Comparison of ENCODE assay signal across 15 cellular contexts in genomic region chr5:92942762-92943161, GRCh38.
A peak's percentile ranks its signal among the peaks of the same experiment; 100 is the strongest.
DNase-seq lines count a peak whose midpoint lies in the region; ATAC-seq and TF ChIP-seq lines count a peak whose summit lies in the region.
"Had no signal": no experiment of that assay in that cellular context is flagged by ENCODE, and none has a peak within 500 bp of the region (broad histone marks: within the 10 kb centered on the region; RNA-seq: fewer than 3 reads in every experiment).

No MANE protein-coding gene starts in this region.

- no peaks in the 10 kb centered on the region for H3K27me3 ChIP-seq in Panc1 (ENCODE audit: control insufficient read depth, insufficient read depth, low read length)

- H3K4me3 ChIP-seq in Panc1 (ENCODE audit: low read depth in 2 of 2, low read length in 2 of 2): no peak overlapping the region

- no TSS peak for BruUV-seq in Panc1 (replicated peaks; lab: Mats Ljungman, UMichigan)

- POLR2A ChIA-PET in Panc1 (lab: Charles Lee): no interaction called here

- H3K4me3 Mint-ChIP-seq in T-helper 17 cell: no peak overlapping the region
- H3K4me3 Mint-ChIP-seq: B cell; CD4-positive, alpha-beta T cell had no signal

- no peaks in the 10 kb centered on the region for H3K36me3 Mint-ChIP-seq in T-helper 17 cell (ENCODE audit: low read depth)

- H3K27me3 Mint-ChIP-seq in T-helper 17 cell: no peaks in the 10 kb centered on the region
- H3K27me3 Mint-ChIP-seq: B cell; CD4-positive, alpha-beta T cell had no signal

- ATAC-seq in Panc1 (peak; percentile 66), T-helper 17 cell (no peak)

- H3K4me1 ChIP-seq in Panc1 (ENCODE audit: control insufficient read depth, insufficient read depth, low read length): peaks cover 23% of the 10 kb centered on the region; the same call in 1 of the 2 replicates

- H3K27ac ChIP-seq in Panc1 (ENCODE audit: low read length): peak overlapping the region; percentile 78

- H3K27ac Mint-ChIP-seq in T-helper 17 cell: no peak overlapping the region
- H3K27ac Mint-ChIP-seq: B cell; CD4-positive, alpha-beta T cell had no signal

- CTCF ChIA-PET in Panc1 (lab: Charles Lee): no interaction called here

- peak; percentile 18 for DNase-seq in NCI-H748 (lab: John Stamatoyannopoulos, UW; ENCODE audit: unreplicated experiment)
- DNase-seq in NCI-H748 treated with DMSO at 0.1 percent for 48 hours (lab: John Stamatoyannopoulos, UW): no peak
- peak; percentile 23 for DNase-seq in HuH-7 (ENCODE audit: low spot score)
- no peak for DNase-seq in Panc1 (ENCODE audit: low read depth, low spot score)
- DNase-seq in T-helper 17 cell: no peak
- DNase-seq in NCI-H2171 treated with DMSO at 0.1 percent for 48 hours (lab: John Stamatoyannopoulos, UW): no peak
- no peak for DNase-seq in T-helper 9 cell
- DNase-seq: C1 segment of cervical spinal cord; CD4-positive, alpha-beta T cell; DND-41; GDM1; HCEC 1CT; IMR-90; KBM-7 had no signal

- no peaks in the 10 kb centered on the region for H3K4me1 Mint-ChIP-seq in T-helper 17 cell
- H3K4me1 Mint-ChIP-seq: B cell had no signal

- no peak for TF ChIP-seq CTCF in Panc1 (IDR thresholded peaks at IDR 0.05)

- intact Hi-C loops in Panc1 (cut with micrococcal nuclease; ENCODE audit: unreplicated experiment): no loop called here

- in situ Hi-C loops in Panc1 (cut with HindIII; ENCODE audit: low pct_unique_long_range_greater_than_20kb, low sequenced_read_pairs): no loop called here

- H3K36me3 ChIP-seq in Panc1 (ENCODE audit: control insufficient read depth, insufficient read depth, low read length): no peaks in the 10 kb centered on the region

- no peaks in the 10 kb centered on the region; the same call in 1 of the 2 replicates for H3K9me3 ChIP-seq in Panc1 (ENCODE audit: control insufficient read depth, insufficient read depth, low read depth, low read length)
- H3K9me3 ChIP-seq in T-helper 17 cell (ENCODE audit: control insufficient read depth, low read length, poor library complexity, severe bottlenecking): no peaks in the 10 kb centered on the region

Comparison
In these comparisons a context has a peak if more than half of its experiments do, and no peak if none do; other contexts are left out.
1. DNase-seq: peak in NCI-H748 (single experiment) and HuH-7 (single experiment); none in NCI-H748 treated with DMSO at 0.1 percent for 48 hours (single experiment), Panc1 (single experiment), T-helper 17 cell (0 of 3), NCI-H2171 treated with DMSO at 0.1 percent for 48 hours (single experiment) and T-helper 9 cell (single experiment).